Comparison of ENCODE assay signal across 13 cellular contexts in genomic region chr22:45709866-45710265, GRCh38. TPM values are rescaled to one million over a fixed set of nuclear protein-coding genes. Genes with fewer than 3 reads are reported as not detected.
DNase-seq lines count a peak whose midpoint lies in the region; FAIRE-seq and TF ChIP-seq lines count a peak whose summit lies in the region.
"Had no signal": no experiment of that assay in that cellular context is flagged by ENCODE, and none has a peak within 500 bp of the region (broad histone marks: within the 10 kb centered on the region; RNA-seq: fewer than 3 reads in every experiment).

No MANE protein-coding gene starts in this region.

- H3K4me2 ChIP-seq in astrocyte (ENCODE audit: low read length) (peak overlapping the region; percentile 75), mesenchymal stem cell (ENCODE audit: low read length, poor library complexity, severe bottlenecking) (no peak overlapping the region)

- H4K8ac ChIP-seq in mesenchymal stem cell (ENCODE audit: low read length), result no peak overlapping the region

- no peak overlapping the region for H4K91ac ChIP-seq in mesenchymal stem cell (ENCODE audit: low read length)

- H2BK5ac ChIP-seq in mesenchymal stem cell (ENCODE audit: low read depth, low read length, poor library complexity, severe bottlenecking), result no peak overlapping the region

- peaks cover 10% of the 10 kb centered on the region for H3K79me1 ChIP-seq in mesenchymal stem cell (replicated peaks; ENCODE audit: low read length, poor library complexity, severe bottlenecking)

- TF ChIP-seq CTCF in astrocyte (IDR thresholded peaks at IDR 0.05; ENCODE audit: insufficient read depth, low read depth, low read length) (no peak), GM10266 (IDR thresholded peaks at IDR 0.05; ENCODE audit: control insufficient read depth, insufficient read depth, low read depth, missing control alignments) (no peak)

- peaks cover 14% of the 10 kb centered on the region for H3K36me3 ChIP-seq in astrocyte (ENCODE audit: insufficient read depth, low read length)
- H3K36me3 ChIP-seq in mesenchymal stem cell (ENCODE audit: control insufficient read depth in 1 of 2, insufficient read depth in 2 of 2, low read depth in 1 of 2, low read length in 2 of 2), result peaks cover 7 to 65% of the 10 kb centered on the region in 2 experiments

- H3K4me1 Mint-ChIP-seq in astrocyte (ENCODE audit: low read depth, unreplicated experiment), result peaks cover 31% of the 10 kb centered on the region

- no peaks in the 10 kb centered on the region for H3K27me3 Mint-ChIP-seq in astrocyte (ENCODE audit: low read depth, unreplicated experiment)
- H3K27me3 Mint-ChIP-seq: activated naive CD4-positive, alpha-beta T cell treated with anti-CD3 and anti-CD28 coated beads, Interleukin-2, amount 10 ng/mL, durations not matched to agents 7 days and 5 days had no signal

- peaks cover 12% of the 10 kb centered on the region for H3K36me3 Mint-ChIP-seq in astrocyte (ENCODE audit: low read depth, unreplicated experiment)

- H2BK120ac ChIP-seq in mesenchymal stem cell (ENCODE audit: low read depth, low read length), result no peak overlapping the region

- no peak overlapping the region for H3K23ac ChIP-seq in mesenchymal stem cell (ENCODE audit: low read length in 2 of 2)

- H3K9me3 ChIP-seq in astrocyte (ENCODE audit: insufficient read depth, low read depth, low read length) (no peaks in the 10 kb centered on the region), mesenchymal stem cell (ENCODE audit: control insufficient read depth, low read length) (no peaks in the 10 kb centered on the region)
- H3K9me3 ChIP-seq: mucosa of descending colon had no signal

- no peak overlapping the region for H2AFZ ChIP-seq in astrocyte (ENCODE audit: low read depth, low read length)
- H2AFZ ChIP-seq in mesenchymal stem cell (ENCODE audit: low read depth, low read length), result no peak overlapping the region

- no peak overlapping the region for H2BK12ac ChIP-seq in mesenchymal stem cell (ENCODE audit: low read length in 2 of 2)

- H3K9ac ChIP-seq in astrocyte (ENCODE audit: low read length), result peak overlapping the region; percentile 21
- H3K9ac ChIP-seq in mesenchymal stem cell (ENCODE audit: low read length), result peak overlapping the region; percentile 41

- H3K4ac ChIP-seq in mesenchymal stem cell (ENCODE audit: low read depth in 1 of 2, low read length in 2 of 2), result no peak overlapping the region

- no peak overlapping the region for H3K4me3 Mint-ChIP-seq in astrocyte (ENCODE audit: unreplicated experiment)
- H3K4me3 Mint-ChIP-seq: activated naive CD4-positive, alpha-beta T cell treated with anti-CD3 and anti-CD28 coated beads, Interleukin-2, amount 10 ng/mL, durations not matched to agents 7 days and 5 days had no signal

- H3K27ac Mint-ChIP-seq in astrocyte (ENCODE audit: unreplicated experiment), result peak overlapping the region; percentile 73
- H3K27ac Mint-ChIP-seq: activated naive CD4-positive, alpha-beta T cell treated with anti-CD3 and anti-CD28 coated beads, Interleukin-2, amount 10 ng/mL, durations not matched to agents 7 days and 5 days had no signal

- H3K27ac ChIP-seq in astrocyte (ENCODE audit: low read depth, low read length) (peak overlapping the region; percentile 73), mesenchymal stem cell (ENCODE audit: low read length, poor library complexity, severe bottlenecking) (peak overlapping the region; percentile 68)
- H3K27ac ChIP-seq: HL-60 had no signal

- H3K9me3 Mint-ChIP-seq in astrocyte (ENCODE audit: unreplicated experiment), result no peaks in the 10 kb centered on the region
- H3K9me3 Mint-ChIP-seq: activated naive CD4-positive, alpha-beta T cell treated with anti-CD3 and anti-CD28 coated beads, Interleukin-2, amount 10 ng/mL, durations not matched to agents 7 days and 5 days had no signal

- H4K20me1 ChIP-seq in astrocyte (ENCODE audit: insufficient read depth, low read length), result peaks cover 50% of the 10 kb centered on the region

- H3K27me3 ChIP-seq in astrocyte (ENCODE audit: insufficient read depth, low read length) (no peaks in the 10 kb centered on the region), mesenchymal stem cell (ENCODE audit: control insufficient read depth in 1 of 2, insufficient read depth in 1 of 2, low read length in 2 of 2) (no peaks in the 10 kb centered on the region)

- FAIRE-seq in astrocyte (lab: Jason Lieb, UNC), result peak; percentile 68

- DNase-seq in AG20443 (ENCODE audit: low spot score) (peak; percentile 44), HS-5 (ENCODE audit: low read depth) (peak; percentile 60), astrocyte (ENCODE audit: low read depth) (peak; percentile 74), mesenchymal stem cell (peak; percentile 78), GM10266 (ENCODE audit: extremely low spot score) (no peak), NCI-H2196 treated with DMSO at 0.1 percent for 48 hours (lab: John Stamatoyannopoulos, UW; ENCODE audit: unreplicated experiment) (no peak), NCI-H526 (lab: John Stamatoyannopoulos, UW) (no peak), SHP77 (lab: John Stamatoyannopoulos, UW) (no peak)
- DNase-seq: activated CD4-positive, alpha-beta T cell treated with anti-CD3 and anti-CD28 coated beads for 4 hours; activated naive CD4-positive, alpha-beta T cell treated with anti-CD3 and anti-CD28 coated beads, Interleukin-2, amount 10 ng/mL, durations not matched to agents 7 days and 5 days; mucosa of descending colon; NCI-H524 had no signal

- peaks cover 86% of the 10 kb centered on the region for H3K79me2 ChIP-seq in astrocyte (ENCODE audit: insufficient read depth, low read length)

- H3K4me1 ChIP-seq in astrocyte (ENCODE audit: insufficient read depth, low read length), result peaks cover 21% of the 10 kb centered on the region
- peaks cover 8% of the 10 kb centered on the region for H3K4me1 ChIP-seq in mesenchymal stem cell (ENCODE audit: control insufficient read depth, insufficient read depth, low read depth, low read length)

- peak overlapping the region in 1 of 2 experiments; percentile 37 for H3K18ac ChIP-seq in mesenchymal stem cell (ENCODE audit: low read depth in 1 of 2, low read length in 2 of 2)

- no peak overlapping the region for H2BK15ac ChIP-seq in mesenchymal stem cell (ENCODE audit: low read depth, poor library complexity, severe bottlenecking)

- H2AK5ac ChIP-seq in mesenchymal stem cell (ENCODE audit: low read length, severe bottlenecking), result no peak overlapping the region

- WGBS in mesenchymal stem cell, result 32% methylated on average over 2 of the region's 2 CpGs

- no peak overlapping the region for H3K14ac ChIP-seq in mesenchymal stem cell (ENCODE audit: low read length in 2 of 2)

- peak overlapping the region; percentile 3 for H3K4me3 ChIP-seq in astrocyte (ENCODE audit: insufficient read depth, low read depth, low read length)
- H3K4me3 ChIP-seq in mesenchymal stem cell (ENCODE audit: insufficient read depth in 1 of 2, low read depth in 1 of 2, low read length in 2 of 2), result no peak overlapping the region
- H3K4me3 ChIP-seq: mucosa of descending colon had no signal

RNA-seq across cellular contexts. Expression of gene ATXN10, which starts 38.2 kb away (rescaled TPM):
- 189 and 195 TPM in 2 replicates for total RNA-seq in astrocyte
- 56.6 TPM for polyA plus RNA-seq in mesenchymal stem cell (2013, experiment 1 of 2)
- 60.4 TPM for polyA plus RNA-seq in mesenchymal stem cell (2013, experiment 2 of 2)

Comparison
In these comparisons a context has a peak if more than half of its experiments do, and no peak if none do; other contexts are left out.
1. DNase-seq: peak in AG20443 (single experiment), HS-5 (single experiment), astrocyte (single experiment) and mesenchymal stem cell (single experiment); none in GM10266 (single experiment), NCI-H2196 treated with DMSO at 0.1 percent for 48 hours (single experiment), NCI-H526 (0 of 2) and SHP77 (0 of 2).